In genomic region chrX:79530310-79531108, GRCh38 we compare ENCODE assay signal across 7 cellular contexts.
"Had no signal": no experiment of that assay in that cellular context is flagged by ENCODE, and none has a peak within 500 bp of the region (broad histone marks: within the 10 kb centered on the region; RNA-seq: fewer than 3 reads in every experiment).

No MANE protein-coding gene starts in this region.

- FAIRE-seq: HepG2, HTR-8/SVneo, K562 had no signal

- ATAC-seq: HepG2, K562 had no signal

- DNase-seq: IMR-90, KBM-7, KG1 had no signal

- H3K4me3 ChIP-seq: K562 had no signal

- H3K27ac ChIP-seq: HL-60 had no signal
